In the genomic region with DNA sequence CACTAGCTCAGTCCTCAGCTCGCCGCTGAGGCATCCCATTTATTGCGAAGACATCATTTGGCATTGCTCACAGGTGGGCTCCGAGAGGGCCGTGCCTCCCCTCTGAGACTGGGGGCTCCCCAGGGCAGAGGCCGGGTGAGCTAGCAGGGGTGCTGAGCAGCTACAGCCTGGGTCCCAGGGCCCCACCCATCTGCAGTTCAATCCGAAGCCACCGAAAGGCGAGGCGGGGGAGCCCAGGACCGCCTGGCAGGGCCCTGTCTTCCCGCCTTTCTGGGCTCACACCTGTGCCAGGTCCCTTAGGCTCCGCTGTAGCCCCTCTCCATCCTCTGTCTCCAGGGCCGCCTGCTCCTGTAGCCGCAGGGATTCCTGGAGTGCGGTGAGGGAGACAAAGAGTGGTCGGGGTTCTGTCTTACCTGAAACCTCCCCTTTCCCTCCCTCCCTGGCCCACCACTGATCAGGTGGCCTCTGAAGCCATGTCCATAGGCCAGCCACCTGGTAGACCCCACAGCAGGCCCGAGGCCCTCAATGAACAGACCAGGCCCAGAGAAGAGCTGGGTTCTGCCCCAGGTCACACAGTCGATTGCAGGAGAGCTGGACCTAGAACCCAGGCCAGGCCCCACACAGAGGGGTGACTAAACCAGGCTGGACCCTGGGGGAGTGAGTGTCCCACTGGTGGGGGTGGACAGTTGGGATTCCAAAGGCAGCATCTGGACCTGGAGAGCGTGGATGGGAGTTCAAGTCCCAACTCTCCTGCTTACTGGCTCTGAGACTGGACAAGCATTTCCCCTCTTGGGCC, we compare ENCODE assay signal across 13 cellular contexts. TPM values are rescaled to one million over a fixed set of nuclear protein-coding genes. Genes with fewer than 3 reads are reported as not detected.
DNase-seq lines count a peak whose midpoint lies in the region; ATAC-seq and TF ChIP-seq lines count a peak whose summit lies in the region.
"Had no signal": no experiment of that assay in that cellular context is flagged by ENCODE, and none has a peak within 500 bp of the region (broad histone marks: within the 10 kb centered on the region; RNA-seq: fewer than 3 reads in every experiment).

No MANE protein-coding gene starts in this region.

- no peaks in the 10 kb centered on the region for H3K9me3 Mint-ChIP-seq in activated CD8-positive, alpha-beta memory T cell treated with anti-CD3 and anti-CD28 coated beads, Interleukin-2, amount 10 ng/mL, durations not matched to agents 7 days and 5 days (ENCODE audit: low read depth)
- H3K9me3 Mint-ChIP-seq: CD8-positive, alpha-beta T cell had no signal

- H3K4me3 Mint-ChIP-seq in activated CD8-positive, alpha-beta memory T cell treated with anti-CD3 and anti-CD28 coated beads, Interleukin-2, amount 10 ng/mL, durations not matched to agents 7 days and 5 days, result no peak overlapping the region
- H3K4me3 Mint-ChIP-seq: CD8-positive, alpha-beta T cell had no signal

- ATAC-seq in activated CD8-positive, alpha-beta memory T cell treated with anti-CD3 and anti-CD28 coated beads, Interleukin-2, amount 10 ng/mL, durations not matched to agents 7 days and 5 days, result no peak
- ATAC-seq in HG03159 (IDR thresholded peaks at IDR 0.05; ENCODE audit: unreplicated experiment), result no peak
- ATAC-seq: CD8-positive, alpha-beta T cell had no signal

- peaks cover 6% of the 10 kb centered on the region for H3K4me1 Mint-ChIP-seq in activated CD8-positive, alpha-beta memory T cell treated with anti-CD3 and anti-CD28 coated beads, Interleukin-2, amount 10 ng/mL, durations not matched to agents 7 days and 5 days

- H3K27ac ChIP-seq in HEK293 (ENCODE audit: extremely low read depth, low read depth, low read length), result no peak overlapping the region
- no peak overlapping the region for H3K27ac ChIP-seq in skeletal muscle tissue (ENCODE audit: low read depth, low read length)
- H3K27ac ChIP-seq: parathyroid adenoma, VCaP had no signal

- POLR2A ChIA-PET in HEK293 (lab: Yijun Ruan, JAX), result interaction anchor here (0.6 kb wide), 1 partner anchor 1133 kb away, joined by 5 read pairs; no protein-coding TSS in a partner anchor

- CTCF ChIA-PET in HEK293 (lab: Yijun Ruan, JAX), result interaction anchor here (0.5 to 2.4 kb wide), 4 partner anchors 10 to 554 kb away, joined by 3 to 9 read pairs (median 4); no protein-coding TSS in a partner anchor
- CTCF ChIA-PET in activated CD8-positive, alpha-beta memory T cell treated with anti-CD3 and anti-CD28 coated beads, Interleukin-2, amount 10 ng/mL, durations not matched to agents 7 days and 5 days (lab: Charles Lee), result interaction anchor here (0.6 kb wide), 1 partner anchor 323 kb away, joined by 3 read pairs; no protein-coding TSS in a partner anchor

- H3K27ac Mint-ChIP-seq in activated CD8-positive, alpha-beta memory T cell treated with anti-CD3 and anti-CD28 coated beads, Interleukin-2, amount 10 ng/mL, durations not matched to agents 7 days and 5 days, result no peak overlapping the region
- H3K27ac Mint-ChIP-seq: CD8-positive, alpha-beta T cell had no signal

- TF ChIP-seq CTCF in HEK293 (tag by site-specific recombination; IDR thresholded peaks at IDR 0.05), result no peak

- H3K9me3 ChIP-seq in HEK293 (ENCODE audit: control insufficient read depth, insufficient read depth, low read depth, low read length), result no peaks in the 10 kb centered on the region
- no peaks in the 10 kb centered on the region for H3K9me3 ChIP-seq in skeletal muscle tissue (ENCODE audit: control insufficient read depth in 3 of 3, low read length in 3 of 3)

- peak overlapping the region in 2 of 3 donors; percentile 3 to 50 for H3K9ac ChIP-seq in skeletal muscle tissue (ENCODE audit: low read depth in 1 of 3, low read length in 3 of 3)
- H3K9ac ChIP-seq: parathyroid adenoma had no signal

- H3K4me3 ChIP-seq in HEK293 (ENCODE audit: low read depth, low read length), result no peak overlapping the region
- no peak overlapping the region for H3K4me3 ChIP-seq in skeletal muscle tissue (ENCODE audit: low read length in 3 of 3)

- H3K4me1 ChIP-seq in HEK293 (ENCODE audit: control insufficient read depth, insufficient read depth, low read length), result no peaks in the 10 kb centered on the region
- H3K4me1 ChIP-seq in skeletal muscle tissue (ENCODE audit: control insufficient read depth in 3 of 3, insufficient read depth in 3 of 3, low read length in 3 of 3), result peaks cover 0 to 11% (median 7%) of the 10 kb centered on the region in 3 donors
- H3K4me1 ChIP-seq: parathyroid adenoma had no signal

- peaks cover 34 to 75% of the 10 kb centered on the region in 2 experiments for H3K36me3 ChIP-seq in HEK293 (ENCODE audit: control insufficient read depth in 2 of 2, insufficient read depth in 1 of 2, low read length in 2 of 2)
- H3K36me3 ChIP-seq in skeletal muscle tissue (ENCODE audit: control insufficient read depth in 3 of 3, insufficient read depth in 3 of 3, low read length in 3 of 3), result peaks cover 51 to 75% (median 68%) of the 10 kb centered on the region in 3 donors

- H3K36me3 Mint-ChIP-seq in activated CD8-positive, alpha-beta memory T cell treated with anti-CD3 and anti-CD28 coated beads, Interleukin-2, amount 10 ng/mL, durations not matched to agents 7 days and 5 days, result peaks cover 23% of the 10 kb centered on the region

- peak; percentile 42 for DNase-seq in activated CD8-positive, alpha-beta memory T cell treated with anti-CD3 and anti-CD28 coated beads, Interleukin-2, amount 10 ng/mL, durations not matched to agents 7 days and 5 days
- DNase-seq in islet precursor cell (peak; percentile 71), medulla oblongata (ENCODE audit: extremely low spot score) (no peak), UCSD-AML1 (lab: John Stamatoyannopoulos, UW; ENCODE audit: unreplicated experiment) (no peak), NCI-H187 treated with DMSO at 0.1 percent for 48 hours (lab: John Stamatoyannopoulos, UW) (no peak)
- DNase-seq: NCI-H524, SHP77 had no signal

- no peaks in the 10 kb centered on the region for H3K27me3 ChIP-seq in skeletal muscle tissue (ENCODE audit: control insufficient read depth in 3 of 3, insufficient read depth in 3 of 3, low read length in 3 of 3)

- H3K27me3 Mint-ChIP-seq in activated CD8-positive, alpha-beta memory T cell treated with anti-CD3 and anti-CD28 coated beads, Interleukin-2, amount 10 ng/mL, durations not matched to agents 7 days and 5 days, result no peaks in the 10 kb centered on the region

TF ChIP-seq in HEK293, 187 proteins besides CTCF, POLR2A, EP300 and RAD21:
- TF ChIP-seq, protein P1, sequence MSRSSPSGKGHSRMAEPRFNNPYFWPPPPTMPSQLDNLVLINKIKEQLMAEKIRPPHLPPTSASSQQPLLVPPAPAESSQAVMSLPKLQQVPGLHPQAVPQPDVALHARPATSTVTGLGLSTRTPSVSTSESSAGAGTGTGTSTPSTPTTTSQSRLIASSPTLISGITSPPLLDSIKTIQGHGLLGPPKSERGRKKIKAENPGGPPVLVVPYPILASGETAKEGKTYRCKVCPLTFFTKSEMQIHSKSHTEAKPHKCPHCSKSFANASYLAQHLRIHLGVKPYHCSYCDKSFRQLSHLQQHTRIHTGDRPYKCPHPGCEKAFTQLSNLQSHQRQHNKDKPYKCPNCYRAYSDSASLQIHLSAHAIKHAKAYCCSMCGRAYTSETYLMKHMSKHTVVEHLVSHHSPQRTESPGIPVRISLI (tag by site-specific recombination; IDR thresholded peaks at IDR 0.05), result no peak
- no peak for TF ChIP-seq SCRT2 (tag by site-specific recombination; IDR thresholded peaks at IDR 0.05)
- no peak for TF ChIP-seq ZNF404 (tag by site-specific recombination; IDR thresholded peaks at IDR 0.05)
- 0 out of 2 replicates have a peak, but pooled peaks have one; percentile 41 for TF ChIP-seq GLIS1 (tag by site-specific recombination; IDR thresholded peaks at IDR 0.05)
TF ChIP-seq in HEK293: peak in this region for 1.

RNA-seq across cellular contexts. Expression of a gene that starts 18.1 kb away (rescaled TPM):
- 1 to 10 TPM; 2.8 to 3.1 TPM for total RNA-seq in activated CD8-positive, alpha-beta memory T cell treated with anti-CD3 and anti-CD28 coated beads, Interleukin-2, amount 10 ng/mL, durations not matched to agents 7 days and 5 days
- 69.4 TPM for total RNA-seq in skeletal muscle tissue

RNA-seq across cellular contexts. Expression of a gene that starts 35.3 kb away (rescaled TPM):
- total RNA-seq in activated CD8-positive, alpha-beta memory T cell treated with anti-CD3 and anti-CD28 coated beads, Interleukin-2, amount 10 ng/mL, durations not matched to agents 7 days and 5 days, result 1,000 to 10,000 TPM in 1 of 2 experiments, 100 to 1,000 TPM in 1; 922 to 3,744 TPM
- total RNA-seq in skeletal muscle tissue, result under 0.01 TPM

Comparison
In these comparisons a context has a peak if more than half of its experiments do, and no peak if none do; other contexts are left out.
1. DNase-seq: peak in activated CD8-positive, alpha-beta memory T cell treated with anti-CD3 and anti-CD28 coated beads, Interleukin-2, amount 10 ng/mL, durations not matched to agents 7 days and 5 days (single experiment) and islet precursor cell (single experiment); none in medulla oblongata (single experiment), UCSD-AML1 (single experiment) and NCI-H187 treated with DMSO at 0.1 percent for 48 hours (single experiment).
2. RNA of a gene that starts 18.1 kb away (total RNA-seq): 69.4 TPM in skeletal muscle tissue (single experiment); 2.8 to 3.1 TPM in activated CD8-positive, alpha-beta memory T cell treated with anti-CD3 and anti-CD28 coated beads, Interleukin-2, amount 10 ng/mL, durations not matched to agents 7 days and 5 days; every median in the first group is over 10 times any median in the second.
3. RNA of a gene that starts 35.3 kb away (total RNA-seq): 922 to 3,744 TPM in activated CD8-positive, alpha-beta memory T cell treated with anti-CD3 and anti-CD28 coated beads, Interleukin-2, amount 10 ng/mL, durations not matched to agents 7 days and 5 days; under 0.01 TPM in skeletal muscle tissue (single experiment); every median in the first group is over 100 times any median in the second.